9 cellular contexts compared by ENCODE assay signal in genomic region chr5:172437445-172438303, GRCh38. TPM values are rescaled to one million over a fixed set of nuclear protein-coding genes. Genes with fewer than 3 reads are reported as not detected.
A peak's percentile ranks its signal among the peaks of the same experiment; 100 is the strongest.
DNase-seq lines count a peak whose midpoint lies in the region; ATAC-seq lines count a peak whose summit lies in the region.
"Had no signal": no experiment of that assay in that cellular context is flagged by ENCODE, and none has a peak within 500 bp of the region (broad histone marks: within the 10 kb centered on the region; RNA-seq: fewer than 3 reads in every experiment).

No MANE protein-coding gene starts in this region.

- H3K4me3 ChIP-seq in adipocyte (ENCODE audit: low read length) (no peak overlapping the region), right cardiac atrium (ENCODE audit: low read length) (no peak overlapping the region), thymus (ENCODE audit: low read length) (no peak overlapping the region)

- DNase-seq in NCI-H1105 treated with DMSO at 0.1 percent for 48 hours (lab: John Stamatoyannopoulos, UW), result peak; percentile 96
- DNase-seq in adipocyte (ENCODE audit: low read depth), result peak; percentile 66
- DNase-seq in right cardiac atrium, result peak; percentile 88 to 93 (median 90)
- no peak for DNase-seq in NAMALWA (ENCODE audit: low spot score)

- H3K4me1 ChIP-seq in adipocyte (ENCODE audit: control insufficient read depth, insufficient read depth, low read length) (peaks cover 58% of the 10 kb centered on the region), right cardiac atrium (ENCODE audit: control insufficient read depth, insufficient read depth, low read length) (peaks cover 9% of the 10 kb centered on the region), thymus (ENCODE audit: control insufficient read depth, insufficient read depth, low read length) (no peaks in the 10 kb centered on the region)

- H3K27me3 ChIP-seq in adipocyte (replicated peaks; ENCODE audit: control insufficient read depth, insufficient read depth, low read length) (no peaks in the 10 kb centered on the region), right cardiac atrium (ENCODE audit: control insufficient read depth, insufficient read depth) (no peaks in the 10 kb centered on the region), thymus (ENCODE audit: control insufficient read depth, insufficient read depth) (no peaks in the 10 kb centered on the region)

- peak overlapping the region; percentile 28 for H3K27ac ChIP-seq in right cardiac atrium (ENCODE audit: low read length)
- peak overlapping the region; percentile 42 for H3K27ac ChIP-seq in thymus (ENCODE audit: low read depth)

- ATAC-seq in right cardiac atrium (peak; percentile 75 to 82), GM18498 (IDR thresholded peaks at IDR 0.05; ENCODE audit: unreplicated experiment) (no peak), GM18867 (IDR thresholded peaks at IDR 0.05; ENCODE audit: unreplicated experiment) (no peak), HG02798 (IDR thresholded peaks at IDR 0.05; ENCODE audit: poor library complexity, unreplicated experiment) (no peak)

- WGBS in right cardiac atrium, result 31% methylated on average over 14 of the region's 14 CpGs
- 85% methylated on average over 14 of the region's 14 CpGs for WGBS in thymus

- H3K9ac ChIP-seq in adipocyte (ENCODE audit: low read length), result peak overlapping the region; percentile 17

- H3K36me3 ChIP-seq in adipocyte (ENCODE audit: control insufficient read depth, insufficient read depth, low read length, severe bottlenecking) (no peaks in the 10 kb centered on the region), thymus (ENCODE audit: control insufficient read depth, insufficient read depth) (no peaks in the 10 kb centered on the region)

- H3K9me3 ChIP-seq in adipocyte (ENCODE audit: control insufficient read depth, low read length) (no peaks in the 10 kb centered on the region), right cardiac atrium (ENCODE audit: control insufficient read depth, low read length) (no peaks in the 10 kb centered on the region), thymus (ENCODE audit: control insufficient read depth) (no peaks in the 10 kb centered on the region)

- intact Hi-C loops in right cardiac atrium (cut with DNase I), result no loop called here

RNA-seq across cellular contexts. Expression of gene SH3PXD2B, which starts 16.7 kb away (rescaled TPM):
- total RNA-seq in right cardiac atrium, result 10 to 100 TPM in 1 of 4 donors, 1 to 10 TPM in 3; 5.1 to 18.0 (median 9.1) TPM
- polyA plus RNA-seq in right cardiac atrium, result 2.2 TPM
- polyA plus RNA-seq in thymus, result 7.3 TPM
- polyA plus RNA-seq: IgD-negative memory B cell had no signal

Comparison
In these comparisons a context has a peak if more than half of its experiments do, and no peak if none do; other contexts are left out.
1. ATAC-seq: peak in right cardiac atrium (2 of 2); none in GM18498 (single experiment), GM18867 (single experiment) and HG02798 (single experiment).